In genomic region chr17:44561237-44561623, GRCh38 we compare ENCODE assay signal across 1 cellular context.
TF ChIP-seq lines count a peak whose summit lies in the region.

No MANE protein-coding gene starts in this region.

TF ChIP-seq in K562, 482 proteins besides CTCF, POLR2A, EP300 and RAD21 (continued from another document):
- TF ChIP-seq, protein P1, sequence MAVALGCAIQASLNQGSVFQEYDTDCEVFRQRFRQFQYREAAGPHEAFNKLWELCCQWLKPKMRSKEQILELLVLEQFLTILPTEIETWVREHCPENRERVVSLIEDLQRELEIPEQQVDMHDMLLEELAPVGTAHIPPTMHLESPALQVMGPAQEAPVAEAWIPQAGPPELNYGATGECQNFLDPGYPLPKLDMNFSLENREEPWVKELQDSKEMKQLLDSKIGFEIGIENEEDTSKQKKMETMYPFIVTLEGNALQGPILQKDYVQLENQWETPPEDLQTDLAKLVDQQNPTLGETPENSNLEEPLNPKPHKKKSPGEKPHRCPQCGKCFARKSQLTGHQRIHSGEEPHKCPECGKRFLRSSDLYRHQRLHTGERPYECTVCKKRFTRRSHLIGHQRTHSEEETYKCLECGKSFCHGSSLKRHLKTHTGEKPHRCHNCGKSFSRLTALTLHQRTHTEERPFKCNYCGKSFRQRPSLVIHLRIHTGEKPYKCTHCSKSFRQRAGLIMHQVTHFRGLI (CRISPR knock-in tag; IDR thresholded peaks at IDR 0.05): no peak
- TF ChIP-seq HNRNPL (IDR thresholded peaks at IDR 0.05; ENCODE audit: low read depth, low read length): no peak
- no peak for TF ChIP-seq SIN3B (IDR thresholded peaks at IDR 0.05; ENCODE audit: low read depth)
- TF ChIP-seq ARID2 (IDR thresholded peaks at IDR 0.05): no peak
- no peak for TF ChIP-seq ZBTB8A (IDR thresholded peaks at IDR 0.05; ENCODE audit: partially characterized antibody)
- TF ChIP-seq ESRRA (IDR thresholded peaks at IDR 0.05; ENCODE audit: borderline replicate concordance, low read depth): no peak
- TF ChIP-seq ZNF644 (tag; IDR thresholded peaks at IDR 0.05; ENCODE audit: low read depth): no peak
- TF ChIP-seq NCOR1 (IDR thresholded peaks at IDR 0.05): no peak
- TF ChIP-seq CHD2 (IDR thresholded peaks at IDR 0.05; ENCODE audit: low read depth, low read length): no peak
- no peak for TF ChIP-seq ZNF699 (CRISPR knock-in tag; IDR thresholded peaks at IDR 0.05; ENCODE audit: insufficient replicate concordance)
- TF ChIP-seq SOX6 (IDR thresholded peaks at IDR 0.05): no peak
- TF ChIP-seq L3MBTL2 (IDR thresholded peaks at IDR 0.05): no peak
- no peak for TF ChIP-seq E2F8 (IDR thresholded peaks at IDR 0.05; ENCODE audit: low read depth, partially characterized antibody)
- TF ChIP-seq HOXB6 (CRISPR knock-in tag; IDR thresholded peaks at IDR 0.05; ENCODE audit: borderline replicate concordance): no peak
- TF ChIP-seq NUFIP1 (IDR thresholded peaks at IDR 0.05; ENCODE audit: partially characterized antibody): no peak
- TF ChIP-seq TCF7 (IDR thresholded peaks at IDR 0.05; ENCODE audit: borderline replicate concordance): no peak
- no peak for TF ChIP-seq ZSCAN29 (IDR thresholded peaks at IDR 0.05)
